In the genomic region with DNA sequence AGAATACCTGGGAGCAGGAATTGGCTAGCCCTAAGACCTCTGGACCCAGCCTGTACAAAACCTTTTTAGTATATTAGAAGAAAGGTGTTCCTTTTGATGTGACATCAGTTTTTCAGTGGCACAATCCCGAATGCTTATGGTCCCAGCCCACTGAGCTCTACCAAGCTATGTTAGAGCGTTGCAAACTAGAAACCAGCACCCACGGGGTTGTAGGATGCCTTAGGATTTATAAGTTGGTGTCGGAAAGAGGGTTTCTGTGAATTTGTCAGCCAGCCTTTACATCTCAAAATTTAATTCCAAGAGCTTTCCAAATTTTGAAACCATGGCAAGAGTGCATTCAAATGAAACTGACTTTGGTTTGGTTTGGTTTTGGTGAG, we compare ENCODE assay signal across 8 cellular contexts. TPM values are rescaled to one million over a fixed set of nuclear protein-coding genes. Genes with fewer than 3 reads are reported as not detected.
DNase-seq lines count a peak whose midpoint lies in the region; ATAC-seq and TF ChIP-seq lines count a peak whose summit lies in the region.

No MANE protein-coding gene starts in this region.

- intact Hi-C loops in activated naive CD4-positive, alpha-beta T cell treated with anti-CD3 and anti-CD28 coated beads for 36 hours (cut with micrococcal nuclease), result loop anchor here (1.0 to 10.0 kb wide), 8 partner anchors 43 to 1735 kb away; a partner anchor contains a TSS

- H3K27me3 Mint-ChIP-seq in activated naive CD4-positive, alpha-beta T cell treated with anti-CD3 and anti-CD28 coated beads for 36 hours (ENCODE audit: low read depth), result no peaks in the 10 kb centered on the region

- peaks cover 20% of the 10 kb centered on the region for H3K36me3 Mint-ChIP-seq in activated naive CD4-positive, alpha-beta T cell treated with anti-CD3 and anti-CD28 coated beads for 36 hours (ENCODE audit: low read depth)

- H3K27ac Mint-ChIP-seq in activated naive CD4-positive, alpha-beta T cell treated with anti-CD3 and anti-CD28 coated beads for 36 hours, result peak overlapping the region; percentile 53

- POLR2A ChIA-PET in HEK293T (lab: Yijun Ruan, JAX), result interaction anchor here (0.6 to 1.2 kb wide), 7 partner anchors 12 to 50 kb away, joined by 3 to 5 read pairs (median 3); no protein-coding TSS in a partner anchor

- H3K4me1 Mint-ChIP-seq in activated naive CD4-positive, alpha-beta T cell treated with anti-CD3 and anti-CD28 coated beads for 36 hours (ENCODE audit: low read depth), result peaks cover 35% of the 10 kb centered on the region

- TF ChIP-seq CTCF in tibial nerve (IDR thresholded peaks at IDR 0.05), result no peak
- no peak for TF ChIP-seq CTCF in GM13977 (IDR thresholded peaks at IDR 0.05; ENCODE audit: extremely low read depth, insufficient read depth, missing control alignments)

- in situ Hi-C loops in GM13977 (cut with MboI; ENCODE audit: low pct_unique_long_range_greater_than_20kb, low sequenced_read_pairs, unreplicated experiment), result no loop called here

- H3K27ac ChIP-seq in tibial nerve, result peak overlapping the region; percentile 84 to 93 (median 90)

- CTCF ChIA-PET in activated naive CD4-positive, alpha-beta T cell treated with anti-CD3 and anti-CD28 coated beads for 36 hours (lab: Charles Lee), result interaction anchor here (1.8 to 2.5 kb wide), 2 partner anchors 13 to 43 kb away, joined by 6 to 10 read pairs; no protein-coding TSS in a partner anchor
- CTCF ChIA-PET in HEK293T (lab: Yijun Ruan, JAX), result interaction anchor here (0.6 to 1.1 kb wide), 2 partner anchors 43 to 464 kb away, joined by 3 to 5 read pairs; no protein-coding TSS in a partner anchor

- no peak for TF ChIP-seq POLR2A in tibial nerve (IDR thresholded peaks at IDR 0.05)

- peak overlapping the region; percentile 65 for H3K9ac ChIP-seq in adipocyte (ENCODE audit: low read length)

- H3K4me3 Mint-ChIP-seq in activated naive CD4-positive, alpha-beta T cell treated with anti-CD3 and anti-CD28 coated beads for 36 hours, result peak overlapping the region; percentile 73

- H3K9me3 Mint-ChIP-seq in activated naive CD4-positive, alpha-beta T cell treated with anti-CD3 and anti-CD28 coated beads for 36 hours, result no peaks in the 10 kb centered on the region

- H3K9me3 ChIP-seq in adipocyte (ENCODE audit: control insufficient read depth, low read length) (no peaks in the 10 kb centered on the region), tibial nerve (no peaks in the 10 kb centered on the region)

- no peaks in the 10 kb centered on the region for H3K27me3 ChIP-seq in adipocyte (replicated peaks; ENCODE audit: control insufficient read depth, insufficient read depth, low read length)
- H3K27me3 ChIP-seq in tibial nerve, result no peaks in the 10 kb centered on the region

- no peak for TF ChIP-seq EP300 in tibial nerve (IDR thresholded peaks at IDR 0.05)

- H3K4me1 ChIP-seq in adipocyte (ENCODE audit: control insufficient read depth, insufficient read depth, low read length) (peaks cover 24% of the 10 kb centered on the region), tibial nerve (peaks cover 0 to 36% (median 12%) of the 10 kb centered on the region in 4 donors)

- 6 to 9% methylated on average over 4 of the region's 4 CpGs for WGBS in tibial nerve, 2 donors

- H3K36me3 ChIP-seq in adipocyte (ENCODE audit: control insufficient read depth, insufficient read depth, low read length, severe bottlenecking) (peaks cover 9% of the 10 kb centered on the region), tibial nerve (peaks cover 0 to 9% (median 0%) of the 10 kb centered on the region in 3 donors)

- peak overlapping the region; percentile 100 for H3K4me3 ChIP-seq in adipocyte (ENCODE audit: low read length)
- peak overlapping the region; percentile 79 to 90 (median 86) for H3K4me3 ChIP-seq in tibial nerve

- no peak for DNase-seq in activated naive CD4-positive, alpha-beta T cell treated with anti-CD3 and anti-CD28 coated beads for 36 hours
- no peak for DNase-seq in activated naive CD4-positive, alpha-beta T cell treated with anti-CD3 and anti-CD28 coated beads, Interleukin-2, amount 50 U/mL, for 16 hours
- DNase-seq in adipocyte (ENCODE audit: low read depth) (no peak), left lobe of liver (ENCODE audit: low spot score) (no peak), tibial nerve (ENCODE audit: low spot score in 2 of 2) (no peak), HEK293T (ENCODE audit: extremely low spot score) (no peak), GM13977 (ENCODE audit: low spot score) (no peak)

- ATAC-seq in HG03342 (IDR thresholded peaks at IDR 0.05; ENCODE audit: unreplicated experiment) (peak; percentile 11), left lobe of liver (peak; percentile 42)

TF ChIP-seq in HEK293T, 16 proteins besides CTCF, POLR2A, EP300 and RAD21:
- TF ChIP-seq LEF1 (IDR thresholded peaks at IDR 0.05; ENCODE audit: borderline replicate concordance), result no peak
- no peak for TF ChIP-seq ARNT (IDR thresholded peaks at IDR 0.05)
- TF ChIP-seq CTBP1 (IDR thresholded peaks at IDR 0.05; ENCODE audit: borderline replicate concordance), result no peak
- TF ChIP-seq ZNF384 (IDR thresholded peaks at IDR 0.05), result no peak
- no peak for TF ChIP-seq FOXK2 (IDR thresholded peaks at IDR 0.05)
- no peak for TF ChIP-seq BHLHE40 (IDR thresholded peaks at IDR 0.05; ENCODE audit: borderline replicate concordance)
- TF ChIP-seq ELF4 (IDR thresholded peaks at IDR 0.05), result no peak
- TF ChIP-seq SP1 (IDR thresholded peaks at IDR 0.05), result no peak
- TF ChIP-seq L3MBTL2 (conservative IDR thresholded peaks at IDR 0.05), result no peak
- TF ChIP-seq, protein P1, sequence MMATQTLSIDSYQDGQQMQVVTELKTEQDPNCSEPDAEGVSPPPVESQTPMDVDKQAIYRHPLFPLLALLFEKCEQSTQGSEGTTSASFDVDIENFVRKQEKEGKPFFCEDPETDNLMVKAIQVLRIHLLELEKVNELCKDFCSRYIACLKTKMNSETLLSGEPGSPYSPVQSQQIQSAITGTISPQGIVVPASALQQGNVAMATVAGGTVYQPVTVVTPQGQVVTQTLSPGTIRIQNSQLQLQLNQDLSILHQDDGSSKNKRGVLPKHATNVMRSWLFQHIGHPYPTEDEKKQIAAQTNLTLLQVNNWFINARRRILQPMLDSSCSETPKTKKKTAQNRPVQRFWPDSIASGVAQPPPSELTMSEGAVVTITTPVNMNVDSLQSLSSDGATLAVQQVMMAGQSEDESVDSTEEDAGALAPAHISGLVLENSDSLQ (IDR thresholded peaks at IDR 0.05), result no peak
- no peak for TF ChIP-seq FOXM1 (IDR thresholded peaks at IDR 0.05; ENCODE audit: borderline replicate concordance)
TF ChIP-seq in HEK293T: peak in this region for 0.

RNA-seq across cellular contexts. Expression of a gene that starts 0.5 kb away (rescaled TPM):
- 100 to 1,000 TPM; 146 to 151 TPM for total RNA-seq in activated naive CD4-positive, alpha-beta T cell treated with anti-CD3 and anti-CD28 coated beads for 36 hours
- 118 TPM for total RNA-seq in left lobe of liver
- 10 to 100 TPM; 61.5 to 83.7 (median 69.8) TPM for total RNA-seq in tibial nerve

RNA-seq across cellular contexts. Expression of a gene that starts 41.1 kb away (rescaled TPM):
- total RNA-seq in activated naive CD4-positive, alpha-beta T cell treated with anti-CD3 and anti-CD28 coated beads for 36 hours, result not detected
- total RNA-seq in left lobe of liver (not detected), tibial nerve (not detected)
